In genomic region chr7:92143192-92143880, GRCh38 we compare ENCODE assay signal across 5 cellular contexts. TPM values are rescaled to one million over a fixed set of nuclear protein-coding genes. Genes with fewer than 3 reads are reported as not detected.
"Had no signal": no experiment of that assay in that cellular context is flagged by ENCODE, and none has a peak within 500 bp of the region (broad histone marks: within the 10 kb centered on the region; RNA-seq: fewer than 3 reads in every experiment).

No MANE protein-coding gene starts in this region.

RNA-seq across cellular contexts. Expression of gene LRRD1, which starts 35.6 kb away (rescaled TPM):
- total RNA-seq: transverse colon, upper lobe of right lung, ureter had no signal
- polyA plus RNA-seq: stomach, urinary bladder had no signal
